ENCODE assay signal across 22 cellular contexts in the genomic region with DNA sequence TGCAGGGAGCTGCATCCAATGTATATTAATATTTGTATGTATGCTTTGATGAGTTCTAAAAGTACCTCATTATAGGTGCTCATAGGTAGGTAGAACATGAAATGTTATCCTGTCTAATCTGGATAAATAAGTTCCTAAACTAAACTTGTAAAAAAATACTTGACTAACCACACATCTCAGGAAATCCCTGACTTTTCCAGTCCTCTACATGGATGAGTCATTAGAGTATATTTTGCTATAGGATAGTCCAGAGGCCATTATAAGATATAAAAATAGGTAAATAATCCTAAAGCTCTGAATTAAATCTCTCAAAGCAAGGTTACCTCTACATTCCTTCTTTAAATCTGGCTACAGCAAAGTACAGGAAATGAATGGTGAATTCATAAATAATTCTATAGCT.
DNase-seq lines count a peak whose midpoint lies in the region; ATAC-seq, FAIRE-seq and TF ChIP-seq lines count a peak whose summit lies in the region.
"Had no signal": no experiment of that assay in that cellular context is flagged by ENCODE, and none has a peak within 500 bp of the region (broad histone marks: within the 10 kb centered on the region; RNA-seq: fewer than 3 reads in every experiment).

No MANE protein-coding gene starts in this region.

- CTCF ChIA-PET in A549 (lab: Yijun Ruan, JAX): interaction anchor here (1.4 kb wide), 1 partner anchor 96 kb away, joined by 4 read pairs; no protein-coding TSS in a partner anchor

- peak overlapping the region; percentile 61 to 72; a peak in 5 of 6 replicates for H3K27ac ChIP-seq in A549
- H3K27ac ChIP-seq: BLaER1 treated with 17β-estradiol and CSF1 and Interleukin-3, amounts not matched to agents 10 nM and 100 nM; HL-60 had no signal

- FAIRE-seq in A549 (lab: Jason Lieb, UNC): peak; percentile 32
- FAIRE-seq: GM12892, GM18507, HTR-8/SVneo had no signal

- POLR2A ChIA-PET in A549 (lab: Yijun Ruan, JAX): no interaction called here

- TF ChIP-seq POLR2A in A549 (IDR thresholded peaks at IDR 0.05; ENCODE audit: low read length): no peak

- DNase-seq in A549 (ENCODE audit: low read depth in 1 of 2, low spot score in 1 of 2): no peak
- peak; percentile 3 for DNase-seq in EL
- DNase-seq in M059J (ENCODE audit: low read depth): peak; percentile 10
- peak; percentile 16 for DNase-seq in epithelial cell of esophagus (ENCODE audit: low read depth)
- no peak for DNase-seq in stimulated activated CD4-positive, alpha-beta T cell treated with anti-CD3 and anti-CD28 coated beads, Interleukin-15, amount 100 ng/mL, for 24 hours
- no peak for DNase-seq in dedifferentiated amniotic fluid mesenchymal stem cell (ENCODE audit: extremely low spot score)
- DNase-seq in NCI-H2196 (lab: John Stamatoyannopoulos, UW; ENCODE audit: unreplicated experiment): no peak
- DNase-seq: Calu3; CD8-positive, alpha-beta T cell; DMS79 treated with DMSO at 0.1 percent for 48 hours; GDM1; GOT3; H7; HFFc6; KBM-7 had no signal

- no peak for ATAC-seq in A549
- ATAC-seq in GM18861 (IDR thresholded peaks at IDR 0.05; ENCODE audit: unreplicated experiment): no peak
- ATAC-seq: CD8-positive, alpha-beta T cell; HCT116 had no signal

- H3K4me3 ChIP-seq in A549 (no peak overlapping the region; the same call in 2 of the 3 replicates), epithelial cell of esophagus (ENCODE audit: low read length) (no peak overlapping the region)
- H3K4me3 ChIP-seq: BLaER1 treated with 17β-estradiol and CSF1 and Interleukin-3, amounts not matched to agents 10 nM and 100 nM had no signal

- H3K9me3 ChIP-seq in A549: no peaks in the 10 kb centered on the region
- H3K9me3 ChIP-seq: BLaER1 treated with 17β-estradiol and CSF1 and Interleukin-3, amounts not matched to agents 10 nM and 100 nM had no signal

- TF ChIP-seq EP300 in A549 (IDR thresholded peaks at IDR 0.05): no peak

- H3K4me1 ChIP-seq in A549: peaks cover 100% of the 10 kb centered on the region
- H3K4me1 ChIP-seq: BLaER1 treated with 17β-estradiol and CSF1 and Interleukin-3, amounts not matched to agents 10 nM and 100 nM had no signal

- H3K4me2 ChIP-seq in A549: peak overlapping the region; percentile 60
- H3K4me2 ChIP-seq: BLaER1 treated with 17β-estradiol and CSF1 and Interleukin-3, amounts not matched to agents 10 nM and 100 nM had no signal

- no peak for TF ChIP-seq CTCF in A549 (IDR thresholded peaks at IDR 0.05)
- TF ChIP-seq CTCF in epithelial cell of esophagus (IDR thresholded peaks at IDR 0.05; ENCODE audit: insufficient read depth, low read depth, low read length, missing control alignments): no peak

- TF ChIP-seq RAD21 in A549 (conservative IDR thresholded peaks at IDR 0.05 in 1 of 2, IDR thresholded peaks at IDR 0.05 in 1 of 2): no peak

TF ChIP-seq in A549, 52 proteins besides CTCF, POLR2A, EP300 and RAD21:
- TF ChIP-seq, protein P1, sequence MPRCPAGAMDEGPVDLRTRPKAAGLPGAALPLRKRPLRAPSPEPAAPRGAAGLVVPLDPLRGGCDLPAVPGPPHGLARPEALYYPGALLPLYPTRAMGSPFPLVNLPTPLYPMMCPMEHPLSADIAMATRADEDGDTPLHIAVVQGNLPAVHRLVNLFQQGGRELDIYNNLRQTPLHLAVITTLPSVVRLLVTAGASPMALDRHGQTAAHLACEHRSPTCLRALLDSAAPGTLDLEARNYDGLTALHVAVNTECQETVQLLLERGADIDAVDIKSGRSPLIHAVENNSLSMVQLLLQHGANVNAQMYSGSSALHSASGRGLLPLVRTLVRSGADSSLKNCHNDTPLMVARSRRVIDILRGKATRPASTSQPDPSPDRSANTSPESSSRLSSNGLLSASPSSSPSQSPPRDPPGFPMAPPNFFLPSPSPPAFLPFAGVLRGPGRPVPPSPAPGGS (IDR thresholded peaks at IDR 0.05): no peak
- no peak for TF ChIP-seq FOSL2 (IDR thresholded peaks at IDR 0.05)
- peak; percentile 66 for TF ChIP-seq FOSL2 (CRISPR knock-in tag; IDR thresholded peaks at IDR 0.05)
- TF ChIP-seq, protein P2, sequence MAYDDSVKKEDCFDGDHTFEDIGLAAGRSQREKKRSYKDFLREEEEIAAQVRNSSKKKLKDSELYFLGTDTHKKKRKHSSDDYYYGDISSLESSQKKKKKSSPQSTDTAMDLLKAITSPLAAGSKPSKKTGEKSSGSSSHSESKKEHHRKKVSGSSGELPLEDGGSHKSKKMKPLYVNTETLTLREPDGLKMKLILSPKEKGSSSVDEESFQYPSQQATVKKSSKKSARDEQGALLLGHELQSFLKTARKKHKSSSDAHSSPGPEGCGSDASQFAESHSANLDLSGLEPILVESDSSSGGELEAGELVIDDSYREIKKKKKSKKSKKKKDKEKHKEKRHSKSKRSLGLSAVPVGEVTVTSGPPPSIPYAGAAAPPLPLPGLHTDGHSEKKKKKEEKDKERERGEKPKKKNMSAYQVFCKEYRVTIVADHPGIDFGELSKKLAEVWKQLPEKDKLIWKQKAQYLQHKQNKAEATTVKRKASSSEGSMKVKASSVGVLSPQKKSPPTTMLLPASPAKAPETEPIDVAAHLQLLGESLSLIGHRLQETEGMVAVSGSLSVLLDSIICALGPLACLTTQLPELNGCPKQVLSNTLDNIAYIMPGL (CRISPR knock-in tag; IDR thresholded peaks at IDR 0.05; ENCODE audit: borderline replicate concordance): peak; percentile 22; the same call in 1 of the 2 replicates
- no peak for TF ChIP-seq BHLHE40 (IDR thresholded peaks at IDR 0.05; ENCODE audit: low read depth, low read length)
TF ChIP-seq in A549: peak in this region for 2.

Comparison
In these comparisons a context has a peak if more than half of its experiments do, and no peak if none do; other contexts are left out.
1. DNase-seq: peak in EL (single experiment), M059J (single experiment) and epithelial cell of esophagus (single experiment); none in A549 (0 of 2), stimulated activated CD4-positive, alpha-beta T cell treated with anti-CD3 and anti-CD28 coated beads, Interleukin-15, amount 100 ng/mL, for 24 hours (single experiment), dedifferentiated amniotic fluid mesenchymal stem cell (single experiment) and NCI-H2196 (single experiment).